ENCODE assay signal across 19 cellular contexts in genomic region chr15:46059921-46060565, GRCh38.
A peak's percentile ranks its signal among the peaks of the same experiment; 100 is the strongest.
DNase-seq lines count a peak whose midpoint lies in the region; ATAC-seq lines count a peak whose summit lies in the region.
"Had no signal": no experiment of that assay in that cellular context is flagged by ENCODE, and none has a peak within 500 bp of the region (broad histone marks: within the 10 kb centered on the region; RNA-seq: fewer than 3 reads in every experiment).

No MANE protein-coding gene starts in this region.

- H3K4me2 ChIP-seq in BLaER1 = peak overlapping the region; percentile 74
- H3K4me2 ChIP-seq: KMS-11 had no signal

- H3K9me3 ChIP-seq in BLaER1 = peaks cover 59% of the 10 kb centered on the region

- DNase-seq in DMS 273 (lab: John Stamatoyannopoulos, UW; ENCODE audit: unreplicated experiment) = peak; percentile 2
- no peak for DNase-seq in DMS 273 treated with DMSO at 0.1 percent for 48 hours (lab: John Stamatoyannopoulos, UW)
- DNase-seq in cerebellum (ENCODE audit: low spot score) = peak; percentile 46
- DNase-seq in left kidney (ENCODE audit: low read depth, low spot score) = peak; percentile 27
- DNase-seq: ACHN; CD4-positive, alpha-beta memory T cell; GF-D8; IMR-90; MV-4-11; NCI-H1694; NK-92 treated with Interleukin-12 subunit alpha and Interleukin-12 subunit beta, amount 100 ng/mL, for 24 hours had no signal

- H3K9ac ChIP-seq in BLaER1 = no peak overlapping the region
- H3K9ac ChIP-seq: BLaER1 treated with 17β-estradiol and CSF1 and Interleukin-3, amounts not matched to agents 10 nM and 100 nM; KMS-11 had no signal

- peaks cover 65% of the 10 kb centered on the region for H3K4me1 ChIP-seq in BLaER1

- peaks cover 7% of the 10 kb centered on the region; the same call in 1 of the 2 replicates for H3K36me3 ChIP-seq in BLaER1

- no peaks in the 10 kb centered on the region for H3K27me3 ChIP-seq in BLaER1
- H3K27me3 ChIP-seq: BLaER1 treated with 17β-estradiol and CSF1 and Interleukin-3, amounts not matched to agents 10 nM and 100 nM had no signal

- H4K20me1 ChIP-seq in BLaER1 = no peaks in the 10 kb centered on the region
- H4K20me1 ChIP-seq: BLaER1 treated with 17β-estradiol and CSF1 and Interleukin-3, amounts not matched to agents 10 nM and 100 nM had no signal

- H3K27ac ChIP-seq in BLaER1 = peak overlapping the region; percentile 92
- H3K27ac ChIP-seq: 22Rv1; BLaER1 treated with 17β-estradiol and CSF1 and Interleukin-3, amounts not matched to agents 10 nM and 100 nM; KMS-11; RWPE1 had no signal

- peak overlapping the region; percentile 15; the same call in 1 of the 2 replicates for H3K4me3 ChIP-seq in BLaER1

- ATAC-seq in HG02763 (IDR thresholded peaks at IDR 0.05; ENCODE audit: unreplicated experiment) (no peak), GM21717 (IDR thresholded peaks at IDR 0.05; ENCODE audit: unreplicated experiment) (no peak), GM21367 (IDR thresholded peaks at IDR 0.05; ENCODE audit: unreplicated experiment) (no peak)
